ENCODE assay signal across 10 cellular contexts in the genomic region with DNA sequence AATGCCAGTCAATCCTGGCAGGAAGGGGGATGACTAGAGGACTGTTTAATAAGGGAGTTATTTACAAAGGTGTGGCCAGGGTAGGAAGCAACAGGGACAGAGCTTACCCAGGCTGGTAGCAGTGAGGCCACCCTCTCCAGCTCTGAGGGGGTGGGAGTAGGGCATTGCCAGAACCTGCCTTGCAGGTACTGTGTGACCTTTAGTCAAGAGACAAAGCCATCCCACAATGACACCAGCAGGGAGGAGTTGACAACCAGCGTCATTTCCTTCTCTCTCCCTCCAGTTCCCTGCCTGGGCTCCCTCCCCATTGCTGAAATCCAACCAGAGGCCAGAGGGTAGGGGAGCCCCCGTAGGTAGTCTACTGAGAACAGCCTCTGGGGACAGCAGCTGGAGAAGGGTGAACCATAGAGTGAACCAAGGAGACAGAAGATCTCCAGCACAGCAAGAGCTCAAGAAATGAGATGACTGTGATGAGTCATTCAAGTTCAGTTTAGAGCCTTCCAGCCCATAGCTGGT. TPM values are rescaled to one million over a fixed set of nuclear protein-coding genes. Genes with fewer than 3 reads are reported as not detected.
DNase-seq lines count a peak whose midpoint lies in the region; ATAC-seq and TF ChIP-seq lines count a peak whose summit lies in the region.
"Had no signal": no experiment of that assay in that cellular context is flagged by ENCODE, and none has a peak within 500 bp of the region (broad histone marks: within the 10 kb centered on the region; RNA-seq: fewer than 3 reads in every experiment).

No MANE protein-coding gene starts in this region.

- peaks cover 31% of the 10 kb centered on the region for H3K27me3 Mint-ChIP-seq in activated naive CD4-positive, alpha-beta T cell treated with anti-CD3 and anti-CD28 coated beads for 36 hours (ENCODE audit: low read depth)
- H3K27me3 Mint-ChIP-seq in activated naive CD4-positive, alpha-beta T cell treated with anti-CD3 and anti-CD28 coated beads, Interleukin-2, amount 10 ng/mL, durations not matched to agents 7 days and 5 days = peaks cover 29% of the 10 kb centered on the region

- no peak for TF ChIP-seq EP300 in transverse colon (IDR thresholded peaks at IDR 0.05; ENCODE audit: low read depth)

- no peak overlapping the region for H3K4me3 Mint-ChIP-seq in activated naive CD4-positive, alpha-beta T cell treated with anti-CD3 and anti-CD28 coated beads for 36 hours
- H3K4me3 Mint-ChIP-seq in activated naive CD4-positive, alpha-beta T cell treated with anti-CD3 and anti-CD28 coated beads, Interleukin-2, amount 10 ng/mL, durations not matched to agents 7 days and 5 days = no peak overlapping the region

- H3K27ac ChIP-seq in transverse colon (peak overlapping the region in 3 of 4 donors; percentile 23 to 56 (median 31)), gastrocnemius medialis (no peak overlapping the region)

- H3K27me3 ChIP-seq in transverse colon (no peaks in the 10 kb centered on the region), gastrocnemius medialis (no peaks in the 10 kb centered on the region)

- H3K4me1 ChIP-seq in transverse colon = peaks cover 0 to 27% (median 8%) of the 10 kb centered on the region in 4 donors
- H3K4me1 ChIP-seq in gastrocnemius medialis = no peaks in the 10 kb centered on the region

- peak; percentile 42 for ATAC-seq in HG02973 (IDR thresholded peaks at IDR 0.05; ENCODE audit: unreplicated experiment)
- ATAC-seq in gastrocnemius medialis = no peak
- no peak for ATAC-seq in GM21360 (IDR thresholded peaks at IDR 0.05; ENCODE audit: unreplicated experiment)

- intact Hi-C loops in activated naive CD4-positive, alpha-beta T cell treated with anti-CD3 and anti-CD28 coated beads for 36 hours (cut with micrococcal nuclease) = no loop called here
- intact Hi-C loops in transverse colon (cut with DNase I; ENCODE audit: low total_unique reads) (no loop called here), gastrocnemius medialis (cut with DNase I; ENCODE audit: low total_unique reads) (no loop called here)

- H3K36me3 Mint-ChIP-seq in activated naive CD4-positive, alpha-beta T cell treated with anti-CD3 and anti-CD28 coated beads for 36 hours (ENCODE audit: low read depth) = peaks cover 3% of the 10 kb centered on the region
- no peaks in the 10 kb centered on the region for H3K36me3 Mint-ChIP-seq in activated naive CD4-positive, alpha-beta T cell treated with anti-CD3 and anti-CD28 coated beads, Interleukin-2, amount 10 ng/mL, durations not matched to agents 7 days and 5 days

- TF ChIP-seq CTCF in transverse colon (IDR thresholded peaks at IDR 0.05) (no peak), gastrocnemius medialis (IDR thresholded peaks at IDR 0.05 in 4 of 5, conservative IDR thresholded peaks at IDR 0.05 in 1 of 5) (no peak)

- H3K36me3 ChIP-seq in transverse colon = no peaks in the 10 kb centered on the region
- H3K36me3 ChIP-seq in gastrocnemius medialis = no peaks in the 10 kb centered on the region

- peaks cover 11% of the 10 kb centered on the region for H3K9me3 Mint-ChIP-seq in activated naive CD4-positive, alpha-beta T cell treated with anti-CD3 and anti-CD28 coated beads for 36 hours
- H3K9me3 Mint-ChIP-seq in activated naive CD4-positive, alpha-beta T cell treated with anti-CD3 and anti-CD28 coated beads, Interleukin-2, amount 10 ng/mL, durations not matched to agents 7 days and 5 days = peaks cover 10% of the 10 kb centered on the region

- no peak overlapping the region for H3K27ac Mint-ChIP-seq in activated naive CD4-positive, alpha-beta T cell treated with anti-CD3 and anti-CD28 coated beads for 36 hours
- no peak overlapping the region for H3K27ac Mint-ChIP-seq in activated naive CD4-positive, alpha-beta T cell treated with anti-CD3 and anti-CD28 coated beads, Interleukin-2, amount 10 ng/mL, durations not matched to agents 7 days and 5 days

- H3K4me1 Mint-ChIP-seq in activated naive CD4-positive, alpha-beta T cell treated with anti-CD3 and anti-CD28 coated beads for 36 hours (ENCODE audit: low read depth) = peaks cover 12% of the 10 kb centered on the region
- peaks cover 27% of the 10 kb centered on the region for H3K4me1 Mint-ChIP-seq in activated naive CD4-positive, alpha-beta T cell treated with anti-CD3 and anti-CD28 coated beads, Interleukin-2, amount 10 ng/mL, durations not matched to agents 7 days and 5 days

- DNase-seq in activated naive CD4-positive, alpha-beta T cell treated with anti-CD3 and anti-CD28 coated beads for 36 hours = peak; percentile 60
- DNase-seq in activated naive CD4-positive, alpha-beta T cell treated with anti-CD3 and anti-CD28 coated beads, Interleukin-2, amount 10 ng/mL, durations not matched to agents 7 days and 5 days = no peak
- DNase-seq in activated T-cell treated with anti-CD3 and anti-CD28 coated beads, Interleukin-2, amount 50 U/mL, for 48 hours = peak; percentile 37 to 39
- DNase-seq in transverse colon (peak; percentile 65), gastrocnemius medialis (no peak), Ammon's horn (ENCODE audit: low spot score) (no peak)
- DNase-seq: aorta, NCI-H2107 had no signal

- WGBS in transverse colon (ENCODE audit: low coverage in 1 of 2), 2 donors = 45% methylated on average over 2 of the region's 2 CpGs; no CpG with 5 or more reads in 1 of the 2 donors

- TF ChIP-seq POLR2A in transverse colon (IDR thresholded peaks at IDR 0.05) (peak; percentile 19), gastrocnemius medialis (IDR thresholded peaks at IDR 0.05) (no peak)

- H3K9me3 ChIP-seq in transverse colon = no peaks in the 10 kb centered on the region
- peaks cover 0 to 4% (median 0%) of the 10 kb centered on the region in 3 donors for H3K9me3 ChIP-seq in gastrocnemius medialis

- in situ Hi-C loops in transverse colon (cut with MboI; ENCODE audit: low pct_ligation_motif_present in 1 of 4, low pct_unique_long_range_greater_than_20kb in 1 of 4, low sequenced_read_pairs in 3 of 4) (no loop called here), gastrocnemius medialis (cut with MboI; ENCODE audit: low sequenced_read_pairs in 4 of 4) (no loop called here)

- H3K4me3 ChIP-seq in transverse colon = no peak overlapping the region
- H3K4me3 ChIP-seq in gastrocnemius medialis = no peak overlapping the region

- CTCF ChIA-PET in activated naive CD4-positive, alpha-beta T cell treated with anti-CD3 and anti-CD28 coated beads for 36 hours (lab: Charles Lee) = interaction anchor here (0.6 kb wide), 1 partner anchor 420 kb away, joined by 7 read pairs; no protein-coding TSS in a partner anchor
- CTCF ChIA-PET in activated naive CD4-positive, alpha-beta T cell treated with anti-CD3 and anti-CD28 coated beads, Interleukin-2, amount 10 ng/mL, durations not matched to agents 7 days and 5 days (lab: Charles Lee) = interaction anchor here (0.9 to 1.5 kb wide), 2 partner anchors 74 to 77 kb away, joined by 3 read pairs; no protein-coding TSS in a partner anchor

RNA-seq across cellular contexts. Expression of gene SPATA13, which starts 33.3 kb away (rescaled TPM):
- total RNA-seq in activated naive CD4-positive, alpha-beta T cell treated with anti-CD3 and anti-CD28 coated beads for 36 hours = 10 to 100 TPM; 56.8 to 57.4 TPM
- total RNA-seq in transverse colon (100 to 1,000 TPM in 2 of 4 donors, 10 to 100 TPM in 2; 85.1 to 612 (median 228) TPM), gastrocnemius medialis (10 to 100 TPM in 1 of 4 donors, 1 to 10 TPM in 3; 3.2 to 17.0 (median 5.8) TPM)

Comparison
In these comparisons a context has a peak if more than half of its experiments do, and no peak if none do; other contexts are left out.
1. DNase-seq: peak in activated naive CD4-positive, alpha-beta T cell treated with anti-CD3 and anti-CD28 coated beads for 36 hours (single experiment), activated T-cell treated with anti-CD3 and anti-CD28 coated beads, Interleukin-2, amount 50 U/mL, for 48 hours (2 of 2) and transverse colon (single experiment); none in activated naive CD4-positive, alpha-beta T cell treated with anti-CD3 and anti-CD28 coated beads, Interleukin-2, amount 10 ng/mL, durations not matched to agents 7 days and 5 days (single experiment), gastrocnemius medialis (0 of 2) and Ammon's horn (single experiment).
2. H3K27ac ChIP-seq: peak in transverse colon (3 of 4); none in gastrocnemius medialis (0 of 4).